ENCODE assay signal across 19 cellular contexts in the genomic region with DNA sequence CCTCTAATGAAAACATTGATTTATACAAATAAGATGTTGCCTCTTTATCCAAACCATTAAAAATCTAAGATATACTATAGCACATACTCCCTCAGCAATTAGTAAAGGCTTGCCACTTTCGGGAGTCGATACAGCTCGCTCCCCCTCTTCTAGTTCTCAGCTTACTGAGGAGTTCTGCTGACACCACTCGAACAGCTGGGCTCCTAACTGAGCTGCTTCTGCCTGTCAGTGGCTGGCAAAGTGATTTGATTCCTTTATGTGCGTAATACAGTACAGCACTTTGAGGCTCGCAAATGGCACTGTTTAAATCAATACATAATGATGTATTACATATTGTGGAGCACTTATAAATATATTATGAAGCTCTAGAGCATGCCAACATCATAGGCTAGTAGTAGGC.
"Had no signal": no experiment of that assay in that cellular context is flagged by ENCODE, and none has a peak within 500 bp of the region (broad histone marks: within the 10 kb centered on the region; RNA-seq: fewer than 3 reads in every experiment).

No MANE protein-coding gene starts in this region.

- H3K27ac ChIP-seq: body of pancreas, colonic mucosa, esophagus squamous epithelium, left ventricle myocardium inferior, prostate gland, right lobe of liver, suprapubic skin had no signal

- FAIRE-seq: kidney had no signal

- DNase-seq: activated CD4-positive, alpha-beta T cell treated with anti-CD3 and anti-CD28 coated beads, Interleukin-2, amount 10 ng/mL, durations not matched to agents 24 days and 14 days; activated CD4-positive, CD25-positive, alpha-beta regulatory T cell; activated CD8-positive, alpha-beta memory T cell treated with anti-CD3 and anti-CD28 coated beads, Interleukin-2, amount 50 U/mL, for 4 hours; activated CD8-positive, alpha-beta T cell treated with anti-CD3 and anti-CD28 coated beads, Interleukin-2, amount 10 ng/mL, durations not matched to agents 7 days and 5 days; activated gamma-delta T cell; activated T-cell treated with anti-CD3 and anti-CD28 coated beads, Interleukin-2, amount 50 U/mL, for 48 hours; body of pancreas; central memory CD4-positive, alpha-beta T cell; colonic mucosa; esophagus squamous epithelium; kidney; left ventricle myocardium inferior; mesenchymal stem cell; nephron progenitor cell; right lobe of liver; stimulated activated naive CD8-positive, alpha-beta T cell treated with anti-CD3 and anti-CD28 coated beads, Interleukin-15, Interleukin-2, amounts not matched to agents 100 U/mL and 50 U/mL, for 24 hours; trophoblast cell had no signal

- H3K4me3 ChIP-seq: body of pancreas, colonic mucosa, esophagus squamous epithelium, left ventricle myocardium inferior, prostate gland, right lobe of liver, suprapubic skin had no signal

- H3K4me1 ChIP-seq: body of pancreas, colonic mucosa, esophagus squamous epithelium, left ventricle myocardium inferior, prostate gland, right lobe of liver, suprapubic skin had no signal

- H3K27me3 ChIP-seq: body of pancreas, colonic mucosa, esophagus squamous epithelium, right lobe of liver, suprapubic skin had no signal

- H3K36me3 ChIP-seq: colonic mucosa, esophagus squamous epithelium, left ventricle myocardium inferior, prostate gland, right lobe of liver, suprapubic skin had no signal
